ENCODE assay signal across 10 cellular contexts in genomic region chr1:8903410-8903809, GRCh38. TPM values are rescaled to one million over a fixed set of nuclear protein-coding genes. Genes with fewer than 3 reads are reported as not detected.
DNase-seq lines count a peak whose midpoint lies in the region; ATAC-seq, FAIRE-seq and TF ChIP-seq lines count a peak whose summit lies in the region.
"Had no signal": no experiment of that assay in that cellular context is flagged by ENCODE, and none has a peak within 500 bp of the region (broad histone marks: within the 10 kb centered on the region; RNA-seq: fewer than 3 reads in every experiment).

No MANE protein-coding gene starts in this region.

- 86% methylated on average over 6 of the region's 6 CpGs for WGBS in HepG2 (ENCODE audit: low lambda C conversion rate)

- TF ChIP-seq CTCF in AG04450 (IDR thresholded peaks at IDR 0.05; ENCODE audit: low read depth, low read length) (no peak), HepG2 (CRISPR knock-in tag; IDR thresholded peaks at IDR 0.05) (0 out of 2 replicates have a peak, but pooled peaks have one; percentile 24)

- H4K20me1 ChIP-seq in HepG2 (ENCODE audit: insufficient read depth, low read length): no peaks in the 10 kb centered on the region

- TF ChIP-seq EP300 in Ishikawa (IDR thresholded peaks at IDR 0.05; ENCODE audit: borderline replicate concordance): no peak
- TF ChIP-seq EP300 in HepG2 (IDR thresholded peaks at IDR 0.05; ENCODE audit: low read depth in 2 of 2, low read length in 2 of 2): no peak
- no peak for TF ChIP-seq EP300 in HepG2 (CRISPR knock-in tag; IDR thresholded peaks at IDR 0.05; ENCODE audit: borderline replicate concordance)

- POLR2A ChIA-PET in AG04450 (lab: Yijun Ruan, JAX) (no interaction called here), HepG2 (lab: Yijun Ruan, JAX) (no interaction called here)

- H3K9me3 ChIP-seq in AG04450 (ENCODE audit: control insufficient read depth, insufficient read depth, low read length) (no peaks in the 10 kb centered on the region), HepG2 (ENCODE audit: low read length) (no peaks in the 10 kb centered on the region)

- no peak overlapping the region for H2AFZ ChIP-seq in HepG2 (ENCODE audit: low read length)

- no peak for TF ChIP-seq POLR2A in HepG2 (IDR thresholded peaks at IDR 0.05; ENCODE audit: insufficient read depth in 1 of 2, low read depth in 2 of 2, low read length in 2 of 2)

- TF ChIP-seq RAD21 in Ishikawa (IDR thresholded peaks at IDR 0.05; ENCODE audit: low read depth) (peak; percentile 36; the same call in 1 of the 2 replicates), HepG2 (CRISPR knock-in tag; IDR thresholded peaks at IDR 0.05) (no peak)

- no TSS peak for BruUV-seq in HepG2 (replicated peaks; lab: Mats Ljungman, UMichigan)

- H3K79me2 ChIP-seq in HepG2 (ENCODE audit: insufficient read depth, low read length): no peaks in the 10 kb centered on the region

- peaks cover 56% of the 10 kb centered on the region for H3K4me1 ChIP-seq in HepG2 (ENCODE audit: insufficient read depth, low read length)

- intact Hi-C loops in HepG2 (cut with micrococcal nuclease; ENCODE audit: unreplicated experiment): no loop called here

- no peak for ATAC-seq in HepG2
- ATAC-seq in HG03520 (IDR thresholded peaks at IDR 0.05; ENCODE audit: unreplicated experiment): no peak
- no peak for ATAC-seq in HG03457 (IDR thresholded peaks at IDR 0.05; ENCODE audit: unreplicated experiment)

- CTCF ChIA-PET in AG04450 (lab: Charles Lee) (interaction anchor here (0.6 kb wide), 1 partner anchor 42 kb away, joined by 3 read pairs; no protein-coding TSS in a partner anchor), HepG2 (lab: Yijun Ruan, JAX; ENCODE audit: low intra/inter-chr PET ratio, low total read pairs) (no interaction called here)

- H3K36me3 ChIP-seq in HepG2 (replicated peaks in 1 of 2; ENCODE audit: control insufficient read depth in 1 of 2, insufficient read depth in 2 of 2, low read length in 2 of 2): no peaks in the 10 kb centered on the region

- H3K27ac ChIP-seq in AG04450 (ENCODE audit: low read depth, low read length) (peak overlapping the region; percentile 57), HepG2 (ENCODE audit: extremely low read length, insufficient read depth, low read length) (no peak overlapping the region)

- no peak overlapping the region for H3K9ac ChIP-seq in HepG2 (ENCODE audit: insufficient read depth, low read depth, low read length)

- DNase-seq in AG04450 (ENCODE audit: low read depth, low spot score) (no peak), amniotic epithelial cell (ENCODE audit: low read depth) (peak; percentile 48), HepG2 (ENCODE audit: low spot score) (no peak), MV-4-11 (lab: John Stamatoyannopoulos, UW) (no peak), iPS-NIHi11 (ENCODE audit: low spot score) (no peak)
- DNase-seq: NCI-H146 had no signal

- H3K4me3 ChIP-seq in AG04450 (ENCODE audit: low read depth, low read length) (no peak overlapping the region), HepG2 (replicated peaks in 1 of 3; ENCODE audit: insufficient read depth in 1 of 3, low read depth in 2 of 3, low read length in 3 of 3) (no peak overlapping the region)

- H3K4me2 ChIP-seq in HepG2 (ENCODE audit: low read depth, low read length): 0 out of 2 replicates have a peak overlapping the region, but pooled peaks have one; percentile 13

- in situ Hi-C loops in HepG2 (cut with HindIII; ENCODE audit: extremely low pct_ligation_motif_present, low pct_unique_long_range_greater_than_20kb): no loop called here

- no peak for FAIRE-seq in HepG2 (lab: Jason Lieb, UNC)

- H3K27me3 ChIP-seq in AG04450 (ENCODE audit: control insufficient read depth, insufficient read depth, low read length) (no peaks in the 10 kb centered on the region), HepG2 (ENCODE audit: control insufficient read depth in 1 of 2, insufficient read depth in 2 of 2, low read length in 2 of 2) (no peaks in the 10 kb centered on the region)

TF ChIP-seq in Ishikawa, 13 proteins besides CTCF, POLR2A, EP300 and RAD21 (continues in another document):
- TF ChIP-seq USF1 (IDR thresholded peaks at IDR 0.05) (no peak), YY1 (IDR thresholded peaks at IDR 0.05; ENCODE audit: low read depth) (no peak), ZBTB7A (IDR thresholded peaks at IDR 0.05; ENCODE audit: low read depth) (no peak), TAF1 (IDR thresholded peaks at IDR 0.05; ENCODE audit: low read depth) (no peak), CREB1 (IDR thresholded peaks at IDR 0.05; ENCODE audit: low read depth) (no peak), FOXM1 (IDR thresholded peaks at IDR 0.05; ENCODE audit: borderline replicate concordance, low read depth) (no peak)

TF ChIP-seq in HepG2, 621 proteins besides CTCF, POLR2A, EP300 and RAD21 (continues in another document):
- TF ChIP-seq, protein P1, sequence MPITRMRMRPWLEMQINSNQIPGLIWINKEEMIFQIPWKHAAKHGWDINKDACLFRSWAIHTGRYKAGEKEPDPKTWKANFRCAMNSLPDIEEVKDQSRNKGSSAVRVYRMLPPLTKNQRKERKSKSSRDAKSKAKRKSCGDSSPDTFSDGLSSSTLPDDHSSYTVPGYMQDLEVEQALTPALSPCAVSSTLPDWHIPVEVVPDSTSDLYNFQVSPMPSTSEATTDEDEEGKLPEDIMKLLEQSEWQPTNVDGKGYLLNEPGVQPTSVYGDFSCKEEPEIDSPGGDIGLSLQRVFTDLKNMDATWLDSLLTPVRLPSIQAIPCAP (CRISPR knock-in tag; IDR thresholded peaks at IDR 0.05; ENCODE audit: low read depth): no peak
- TF ChIP-seq TFDP1 (CRISPR knock-in tag; IDR thresholded peaks at IDR 0.05; ENCODE audit: borderline replicate concordance) (no peak), JUNB (CRISPR knock-in tag; IDR thresholded peaks at IDR 0.05; ENCODE audit: borderline replicate concordance) (no peak)

RNA-seq across cellular contexts. Expression of gene ENO1, which starts 24.9 kb away (rescaled TPM):
- polyA plus RNA-seq in AG04450 (2011; rRNA removed) (1,423 and 1,563 TPM in 2 replicates), HepG2 (2011; rRNA removed) (2,835 and 3,103 TPM in 2 replicates)
- 1,479 and 1,712 TPM in 2 replicates for polyA minus RNA-seq in AG04450 (2011; rRNA and poly(A)+ RNA removed)
- 1,559 and 2,216 TPM in 2 replicates for total RNA-seq in HepG2 (2016; rRNA removed; fragmentation: Illumina TruSeq; extraction: Trizol)
- total RNA-seq in HepG2 (2016; cell fraction: cytosol; rRNA removed; fragmentation: Illumina TruSeq; extraction: Trizol; ENCODE audit: low read depth): 233 and 251 TPM in 2 replicates
- 1,559 and 2,270 TPM in 2 replicates for total RNA-seq in HepG2 (2016; cell fraction: insoluble cytoplasmic fraction; rRNA removed; fragmentation: Illumina TruSeq; extraction: Trizol)
- total RNA-seq in HepG2 (2016; cell fraction: membrane; rRNA removed; fragmentation: Illumina TruSeq; extraction: Trizol): 352 and 366 TPM in 2 replicates
- 647 and 688 TPM in 2 replicates for total RNA-seq in HepG2 (2016; cell fraction: nucleus; rRNA removed; fragmentation: Illumina TruSeq; extraction: Trizol)
- 2,814 and 3,536 TPM in 2 replicates for polyA plus RNA-seq in HepG2 (2011; cell fraction: cytosol; rRNA removed)
- 1,312 and 1,364 TPM in 2 replicates for polyA plus RNA-seq in HepG2 (2011; cell fraction: nucleus; rRNA removed)
- polyA plus RNA-seq in HepG2 (2012): 2,599 and 3,087 TPM in 2 replicates
- polyA plus RNA-seq in HepG2 (2016; cell fraction: cytosol; fragmentation: Illumina TruSeq; extraction: Trizol; ENCODE audit: low read depth): 244 and 257 TPM in 2 replicates
- 2,184 and 2,214 TPM in 2 replicates for polyA plus RNA-seq in HepG2 (2016; cell fraction: insoluble cytoplasmic fraction; fragmentation: Illumina TruSeq; extraction: Trizol; ENCODE audit: low read depth)
- 258 and 284 TPM in 2 replicates for polyA plus RNA-seq in HepG2 (2016; cell fraction: membrane; fragmentation: Illumina TruSeq; extraction: Trizol; ENCODE audit: low read depth)
- polyA plus RNA-seq in HepG2 (2016; cell fraction: nucleus; fragmentation: Illumina TruSeq; extraction: Trizol; ENCODE audit: insufficient read depth, low read depth): 796 and 841 TPM in 2 replicates
- polyA minus RNA-seq in HepG2 (2011; rRNA and poly(A)+ RNA removed; ENCODE audit: low replicate concordance): 4,265 and 4,548 TPM in 2 replicates
- 2,231 and 2,479 TPM in 2 replicates for polyA minus RNA-seq in HepG2 (2011; cell fraction: cytosol; rRNA and poly(A)+ RNA removed)
- 525 and 715 TPM in 2 replicates for polyA minus RNA-seq in HepG2 (2011; cell fraction: nucleus; rRNA and poly(A)+ RNA removed)

RNA-seq across cellular contexts. Expression of gene CA6, which starts 42.3 kb away (rescaled TPM):
- polyA plus RNA-seq in AG04450 (2011; rRNA removed): not detected in 2 replicates
- not detected in 2 replicates for polyA minus RNA-seq in AG04450 (2011; rRNA and poly(A)+ RNA removed)
- not detected in 2 replicates for total RNA-seq in HepG2 (2016; rRNA removed; fragmentation: Illumina TruSeq; extraction: Trizol)
- total RNA-seq in HepG2 (2016; cell fraction: cytosol; rRNA removed; fragmentation: Illumina TruSeq; extraction: Trizol; ENCODE audit: low read depth): not detected in 2 replicates
- not detected in 2 replicates for total RNA-seq in HepG2 (2016; cell fraction: insoluble cytoplasmic fraction; rRNA removed; fragmentation: Illumina TruSeq; extraction: Trizol)
- total RNA-seq in HepG2 (2016; cell fraction: membrane; rRNA removed; fragmentation: Illumina TruSeq; extraction: Trizol): not detected in 2 replicates
- not detected in 2 replicates for total RNA-seq in HepG2 (2016; cell fraction: nucleus; rRNA removed; fragmentation: Illumina TruSeq; extraction: Trizol)
- not detected in 2 replicates for polyA plus RNA-seq in HepG2 (2011; rRNA removed)
- not detected in 2 replicates for polyA plus RNA-seq in HepG2 (2011; cell fraction: cytosol; rRNA removed)
- not detected in 2 replicates for polyA plus RNA-seq in HepG2 (2011; cell fraction: nucleus; rRNA removed)
- polyA plus RNA-seq in HepG2 (2012): not detected in 2 replicates
- not detected in 2 replicates for polyA plus RNA-seq in HepG2 (2016; cell fraction: cytosol; fragmentation: Illumina TruSeq; extraction: Trizol; ENCODE audit: low read depth)
- not detected in 2 replicates for polyA plus RNA-seq in HepG2 (2016; cell fraction: insoluble cytoplasmic fraction; fragmentation: Illumina TruSeq; extraction: Trizol; ENCODE audit: low read depth)
- polyA plus RNA-seq in HepG2 (2016; cell fraction: membrane; fragmentation: Illumina TruSeq; extraction: Trizol; ENCODE audit: low read depth): not detected in 2 replicates
- polyA plus RNA-seq in HepG2 (2016; cell fraction: nucleus; fragmentation: Illumina TruSeq; extraction: Trizol; ENCODE audit: insufficient read depth, low read depth): not detected in 2 replicates
- polyA minus RNA-seq in HepG2 (2011; rRNA and poly(A)+ RNA removed; ENCODE audit: low replicate concordance): not detected in 2 replicates
- not detected in 2 replicates for polyA minus RNA-seq in HepG2 (2011; cell fraction: cytosol; rRNA and poly(A)+ RNA removed)
- not detected in 2 replicates for polyA minus RNA-seq in HepG2 (2011; cell fraction: nucleus; rRNA and poly(A)+ RNA removed)
- polyA plus RNA-seq: neural cell had no signal
